14 cellular contexts compared by ENCODE assay signal in the genomic region with DNA sequence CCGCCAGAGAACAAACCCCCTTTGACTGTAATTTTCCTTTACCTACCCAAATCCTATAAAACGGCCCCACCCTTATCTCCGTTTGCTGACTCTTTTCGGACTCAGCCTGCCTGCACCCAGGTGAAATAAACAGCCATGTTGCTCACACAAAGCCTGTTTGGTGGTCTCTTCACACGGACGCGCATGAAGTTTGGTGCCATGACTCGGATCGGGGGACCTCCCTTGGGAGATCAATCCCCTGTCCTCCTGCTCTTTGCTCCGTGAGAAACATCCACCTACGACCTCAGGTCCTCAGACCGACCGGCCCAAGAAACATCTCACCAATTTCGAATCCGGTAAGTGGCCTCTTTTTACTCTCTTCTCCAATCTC. TPM values are rescaled to one million over a fixed set of nuclear protein-coding genes. Genes with fewer than 3 reads are reported as not detected.
"Had no signal": no experiment of that assay in that cellular context is flagged by ENCODE, and none has a peak within 500 bp of the region (broad histone marks: within the 10 kb centered on the region; RNA-seq: fewer than 3 reads in every experiment).

No MANE protein-coding gene starts in this region.

RNA-seq across cellular contexts. Expression of a gene that starts 52.1 kb away (rescaled TPM):
- total RNA-seq: activated CD4-positive, alpha-beta T cell treated with anti-CD3 and anti-CD28 coated beads, Interleukin-2, amount 10 ng/mL, durations not matched to agents 7 days and 5 days; activated CD8-positive, alpha-beta T cell treated with anti-CD3 and anti-CD28 coated beads, Interleukin-2, amount 10 ng/mL, durations not matched to agents 7 days and 5 days; LHCN-M2 had no signal

RNA-seq across cellular contexts. Expression of a gene that starts 59.0 kb away (rescaled TPM):
- total RNA-seq: activated CD4-positive, alpha-beta T cell treated with anti-CD3 and anti-CD28 coated beads for 36 hours; activated CD4-positive, alpha-beta T cell treated with anti-CD3 and anti-CD28 coated beads, Interleukin-2, amount 10 ng/mL, durations not matched to agents 7 days and 5 days; activated CD8-positive, alpha-beta T cell treated with anti-CD3 and anti-CD28 coated beads, Interleukin-2, amount 10 ng/mL, durations not matched to agents 7 days and 5 days; activated naive CD8-positive, alpha-beta T cell treated with anti-CD3 and anti-CD28 coated beads, Interleukin-2, amount 10 ng/mL, durations not matched to agents 7 days and 5 days; activated T-helper 2 cell treated with anti-CD3 and anti-CD28 coated beads, Interferon-gamma antibody, Interleukin-2, Interleukin-4, amounts not matched to agents 10 μg/mL and 5 μg/mL and 100 μg/mL, durations not matched to agents 14 hours and 24 hours and 36 hours; ascending aorta; body of pancreas; breast epithelium; cardiac septum; LHCN-M2; PC-3; Peyer's patch; SJSA1 had no signal
- polyA plus RNA-seq: SK-N-SH had no signal
